7 cellular contexts compared by ENCODE assay signal in the genomic region with DNA sequence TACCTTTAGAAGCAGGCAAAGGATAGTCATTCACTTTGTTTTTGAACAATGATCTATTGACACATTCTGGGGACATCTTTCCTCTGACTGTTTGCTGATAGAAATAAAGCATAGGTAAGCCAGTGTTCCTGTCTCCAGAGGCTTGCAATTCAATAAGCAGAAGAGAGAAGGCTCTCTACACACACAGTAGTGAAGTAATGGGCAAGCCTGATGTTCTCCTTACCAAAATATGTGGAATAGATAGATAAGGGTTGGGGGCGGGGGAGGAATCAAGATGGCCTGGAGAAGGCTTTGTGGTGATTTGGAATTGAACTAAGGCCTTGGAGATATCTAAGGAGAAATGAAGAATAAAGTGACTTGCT. TPM values are rescaled to one million over a fixed set of nuclear protein-coding genes. Genes with fewer than 3 reads are reported as not detected.
DNase-seq lines count a peak whose midpoint lies in the region; ATAC-seq and TF ChIP-seq lines count a peak whose summit lies in the region.

No MANE protein-coding gene starts in this region.

- intact Hi-C loops in gastrocnemius medialis (cut with DNase I; ENCODE audit: low total_unique reads): no loop called here

- H3K27ac Mint-ChIP-seq in natural killer cell treated with Interleukin-12 subunit alpha and Interleukin-12 subunit beta and Interleukin-15 and Interleukin-18, amount 100 ng/mL, for 72 hours: peak overlapping the region; percentile 71 to 83
- H3K27ac Mint-ChIP-seq in stimulated activated naive B cell treated with anti-CD40 and anti-IgM and Interleukin-4, amounts not matched to agents 10 μg/mL and 1 μg/mL and 100 μg/mL, for 72 hours: no peak overlapping the region

- H3K4me1 ChIP-seq in DND-41 (ENCODE audit: insufficient read depth, low read length): peaks cover 40% of the 10 kb centered on the region
- H3K4me1 ChIP-seq in gastrocnemius medialis: peaks cover 0 to 5% of the 10 kb centered on the region in 2 donors

- peak overlapping the region; percentile 63 for H3K4me3 Mint-ChIP-seq in natural killer cell treated with Interleukin-12 subunit alpha and Interleukin-12 subunit beta and Interleukin-15 and Interleukin-18, amount 100 ng/mL, for 72 hours
- no peak overlapping the region for H3K4me3 Mint-ChIP-seq in stimulated activated naive B cell treated with anti-CD40 and anti-IgM and Interleukin-4, amounts not matched to agents 10 μg/mL and 1 μg/mL and 100 μg/mL, for 72 hours

- no peak overlapping the region for H2AFZ ChIP-seq in DND-41 (ENCODE audit: low read depth, low read length)

- H3K27me3 ChIP-seq in DND-41 (ENCODE audit: insufficient read depth, low read length, poor library complexity) (no peaks in the 10 kb centered on the region), gastrocnemius medialis (no peaks in the 10 kb centered on the region)

- in situ Hi-C loops in gastrocnemius medialis (cut with MboI; ENCODE audit: low sequenced_read_pairs in 4 of 4): no loop called here

- H3K4me2 ChIP-seq in DND-41 (ENCODE audit: insufficient read depth, low read length): peak overlapping the region; percentile 64

- peak overlapping the region; percentile 90 for H3K27ac ChIP-seq in DND-41 (ENCODE audit: low read length)
- H3K27ac ChIP-seq in caudate nucleus (ENCODE audit: low read depth, low read length): peak overlapping the region; percentile 91
- H3K27ac ChIP-seq in gastrocnemius medialis: no peak overlapping the region

- H3K36me3 Mint-ChIP-seq in natural killer cell treated with Interleukin-12 subunit alpha and Interleukin-12 subunit beta and Interleukin-15 and Interleukin-18, amount 100 ng/mL, for 72 hours: no peaks in the 10 kb centered on the region
- H3K36me3 Mint-ChIP-seq in stimulated activated naive B cell treated with anti-CD40 and anti-IgM and Interleukin-4, amounts not matched to agents 10 μg/mL and 1 μg/mL and 100 μg/mL, for 72 hours: peaks cover 11 to 13% of the 10 kb centered on the region in 2 donors

- no peak for DNase-seq in DND-41
- DNase-seq in NCI-H226: peak; percentile 61
- DNase-seq in caudate nucleus (lab: John Stamatoyannopoulos, UW): peak in 1 of 61 donors; percentile 28
- no peak for DNase-seq in natural killer cell treated with Interleukin-12 subunit alpha and Interleukin-12 subunit beta and Interleukin-15 and Interleukin-18, amount 100 ng/mL, for 72 hours (ENCODE audit: low spot score)
- no peak for DNase-seq in NCI-H2029 (lab: John Stamatoyannopoulos, UW)
- no peak for DNase-seq in gastrocnemius medialis
- no peak for DNase-seq in stimulated activated naive B cell treated with anti-CD40 and anti-IgM and Interleukin-4, amounts not matched to agents 10 μg/mL and 1 μg/mL and 100 μg/mL, for 72 hours

- peaks cover 53 to 58% of the 10 kb centered on the region in 2 donors for H3K4me1 Mint-ChIP-seq in natural killer cell treated with Interleukin-12 subunit alpha and Interleukin-12 subunit beta and Interleukin-15 and Interleukin-18, amount 100 ng/mL, for 72 hours (ENCODE audit: low read depth in 2 of 2)
- peaks cover 29 to 41% of the 10 kb centered on the region in 2 donors for H3K4me1 Mint-ChIP-seq in stimulated activated naive B cell treated with anti-CD40 and anti-IgM and Interleukin-4, amounts not matched to agents 10 μg/mL and 1 μg/mL and 100 μg/mL, for 72 hours

- no peak for TF ChIP-seq POLR2A in gastrocnemius medialis (IDR thresholded peaks at IDR 0.05)

- no peaks in the 10 kb centered on the region for H3K9me3 ChIP-seq in DND-41 (ENCODE audit: insufficient read depth, low read length, severe bottlenecking)
- no peaks in the 10 kb centered on the region for H3K9me3 ChIP-seq in gastrocnemius medialis

- H4K20me1 ChIP-seq in DND-41 (ENCODE audit: insufficient read depth, low read length): no peaks in the 10 kb centered on the region

- TF ChIP-seq CTCF in DND-41 (IDR thresholded peaks at IDR 0.05; ENCODE audit: borderline replicate concordance, extremely low read depth, low read length, poor library complexity, severe bottlenecking): no peak
- no peak for TF ChIP-seq CTCF in gastrocnemius medialis (IDR thresholded peaks at IDR 0.05 in 4 of 5, conservative IDR thresholded peaks at IDR 0.05 in 1 of 5)

- peak; percentile 3; the same call in 1 of the 3 replicates for ATAC-seq in DND-41 (ENCODE audit: insufficient read depth, low read depth)
- ATAC-seq in natural killer cell treated with Interleukin-12 subunit alpha and Interleukin-12 subunit beta and Interleukin-15 and Interleukin-18, amount 100 ng/mL, for 72 hours: no peak
- ATAC-seq in gastrocnemius medialis: no peak
- no peak for ATAC-seq in stimulated activated naive B cell treated with anti-CD40 and anti-IgM and Interleukin-4, amounts not matched to agents 10 μg/mL and 1 μg/mL and 100 μg/mL, for 72 hours (replicated peaks)

- peaks cover 6% of the 10 kb centered on the region; the same call in 1 of the 2 replicates for H3K79me2 ChIP-seq in DND-41 (ENCODE audit: insufficient read depth, low read length)

- H3K4me3 ChIP-seq in DND-41 (ENCODE audit: low read depth in 1 of 2, low read length in 2 of 2) (peak overlapping the region in 1 of 2 experiments; percentile 47; a peak in 1 of 4 replicates), gastrocnemius medialis (no peak overlapping the region)

- H3K9me3 Mint-ChIP-seq in natural killer cell treated with Interleukin-12 subunit alpha and Interleukin-12 subunit beta and Interleukin-15 and Interleukin-18, amount 100 ng/mL, for 72 hours: no peaks in the 10 kb centered on the region
- peaks cover 3 to 12% of the 10 kb centered on the region in 2 donors for H3K9me3 Mint-ChIP-seq in stimulated activated naive B cell treated with anti-CD40 and anti-IgM and Interleukin-4, amounts not matched to agents 10 μg/mL and 1 μg/mL and 100 μg/mL, for 72 hours

- peak overlapping the region; percentile 51 for H3K9ac ChIP-seq in DND-41 (ENCODE audit: low read depth, low read length)

- H3K36me3 ChIP-seq in DND-41 (ENCODE audit: insufficient read depth, low read length): no peaks in the 10 kb centered on the region
- no peaks in the 10 kb centered on the region for H3K36me3 ChIP-seq in gastrocnemius medialis

- H3K27me3 Mint-ChIP-seq in natural killer cell treated with Interleukin-12 subunit alpha and Interleukin-12 subunit beta and Interleukin-15 and Interleukin-18, amount 100 ng/mL, for 72 hours: no peaks in the 10 kb centered on the region
- H3K27me3 Mint-ChIP-seq in stimulated activated naive B cell treated with anti-CD40 and anti-IgM and Interleukin-4, amounts not matched to agents 10 μg/mL and 1 μg/mL and 100 μg/mL, for 72 hours: no peaks in the 10 kb centered on the region

RNA-seq across cellular contexts. Expression of a gene that starts 27.3 kb away (rescaled TPM):
- total RNA-seq in natural killer cell treated with Interleukin-12 subunit alpha and Interleukin-12 subunit beta and Interleukin-15 and Interleukin-18, amount 100 ng/mL, for 72 hours: 1 to 10 TPM; 4.1 to 4.4 TPM
- total RNA-seq in gastrocnemius medialis: 1 to 10 TPM in 1 of 4 donors, under 1 TPM in 3; 0.39 to 1.1 (median 0.72) TPM

RNA-seq across cellular contexts. Expression of a gene that starts 30.9 kb away (rescaled TPM):
- total RNA-seq in natural killer cell treated with Interleukin-12 subunit alpha and Interleukin-12 subunit beta and Interleukin-15 and Interleukin-18, amount 100 ng/mL, for 72 hours: 1 to 10 TPM; 4.0 to 5.5 TPM
- total RNA-seq in gastrocnemius medialis: 1 to 10 TPM in 3 of 4 donors, under 1 TPM in 1; 0.46 to 9.3 (median 1.5) TPM

Comparison
In these comparisons a context has a peak if more than half of its experiments do, and no peak if none do; other contexts are left out.
1. H3K27ac ChIP-seq: peak in DND-41 (single experiment) and caudate nucleus (single experiment); none in gastrocnemius medialis (0 of 4).